ENCODE assay signal across 13 cellular contexts in the genomic region with DNA sequence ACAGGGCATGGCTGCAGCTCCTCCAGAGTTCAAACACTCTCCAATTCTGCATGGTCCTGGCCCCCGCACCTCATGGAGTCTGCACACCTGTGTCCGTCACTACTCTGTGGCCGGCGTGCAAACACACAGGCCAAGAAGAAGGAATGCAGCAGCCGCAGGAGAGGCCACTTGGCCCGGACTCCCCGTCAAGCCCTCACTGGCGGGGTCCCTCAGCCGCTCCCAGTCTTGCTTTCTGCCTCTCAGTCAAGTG. TPM values are rescaled to one million over a fixed set of nuclear protein-coding genes. Genes with fewer than 3 reads are reported as not detected.
DNase-seq lines count a peak whose midpoint lies in the region; ATAC-seq and TF ChIP-seq lines count a peak whose summit lies in the region.
"Had no signal": no experiment of that assay in that cellular context is flagged by ENCODE, and none has a peak within 500 bp of the region (broad histone marks: within the 10 kb centered on the region; RNA-seq: fewer than 3 reads in every experiment).

No MANE protein-coding gene starts in this region.

- no peak for DNase-seq in sigmoid colon
- no peak for DNase-seq in activated gamma-delta T cell (lab: John Stamatoyannopoulos, UW)
- no peak for DNase-seq in sciatic nerve (ENCODE audit: low spot score)
- no peak for DNase-seq in PC-3
- DNase-seq: activated CD4-positive, alpha-beta T cell treated with anti-CD3 and anti-CD28 coated beads, Interleukin-2, amount 10 ng/mL, durations not matched to agents 24 days and 14 days; central memory CD4-positive, alpha-beta T cell; NCI-H187 treated with DMSO at 0.1 percent for 48 hours; T-helper 17 cell had no signal

- no peak for TF ChIP-seq EP300 in sigmoid colon (IDR thresholded peaks at IDR 0.05)

- H3K9ac ChIP-seq in PC-3 (ENCODE audit: low read length), result no peak overlapping the region

- H3K79me2 ChIP-seq in ACC112 (ENCODE audit: control insufficient read depth, insufficient read depth, low read length, unreplicated experiment) (peaks cover 26% of the 10 kb centered on the region), PC-3 (ENCODE audit: low read length) (peaks cover 49% of the 10 kb centered on the region)

- CTCF ChIA-PET in PC-3 (lab: Charles Lee), result interaction anchor here (0.6 to 1.9 kb wide), 2 partner anchors 20 to 29 kb away, joined by 5 to 8 read pairs; no protein-coding TSS in a partner anchor

- H3K36me3 ChIP-seq in ACC112 (ENCODE audit: insufficient read depth, low read length) (no peaks in the 10 kb centered on the region), sigmoid colon (peaks cover 0 to 7% (median 0%) of the 10 kb centered on the region in 4 donors), PC-3 (ENCODE audit: low read depth, low read length) (no peaks in the 10 kb centered on the region; the same call in 1 of the 2 replicates)

- BruUV-seq in PC-3 (replicated peaks; lab: Mats Ljungman, UMichigan), result no TSS peak

- H3K4me3 ChIP-seq in ACC112 (ENCODE audit: low read depth, low read length) (peak overlapping the region; percentile 68), sigmoid colon (peak overlapping the region; percentile 18 to 50 (median 40)), PC-3 (ENCODE audit: low read length) (no peak overlapping the region)
- H3K4me3 ChIP-seq: K562 had no signal

- H3K4me2 ChIP-seq in PC-3 (ENCODE audit: low read length), result no peak overlapping the region

- TF ChIP-seq POLR2A in sigmoid colon (IDR thresholded peaks at IDR 0.05), result no peak

- H3K27ac ChIP-seq in ACC112 (ENCODE audit: low read depth, low read length) (no peak overlapping the region), angular gyrus (ENCODE audit: low read depth, low read length) (peak overlapping the region; percentile 29), layer of hippocampus (ENCODE audit: low read depth, low read length) (peak overlapping the region; percentile 77), sigmoid colon (peak overlapping the region; percentile 90 to 95 (median 93)), PC-3 (ENCODE audit: low read length) (no peak overlapping the region)

- no peak for ATAC-seq in sciatic nerve
- ATAC-seq in GM19328 (IDR thresholded peaks at IDR 0.05; ENCODE audit: unreplicated experiment), result no peak
- no peak for ATAC-seq in PC-3
- ATAC-seq: K562, T-helper 17 cell had no signal

- H2AFZ ChIP-seq in ACC112 (ENCODE audit: low read length, unreplicated experiment), result no peak overlapping the region
- H2AFZ ChIP-seq in PC-3 (ENCODE audit: low read length), result no peak overlapping the region

- WGBS in sigmoid colon, 2 donors, result 72 to 84% methylated on average over 9 of the region's 9 CpGs

- no peaks in the 10 kb centered on the region for H3K9me3 ChIP-seq in sigmoid colon
- H3K9me3 ChIP-seq in PC-3 (ENCODE audit: low read length), result no peaks in the 10 kb centered on the region

- TF ChIP-seq CTCF in sigmoid colon (IDR thresholded peaks at IDR 0.05), result no peak
- no peak for TF ChIP-seq CTCF in PC-3 (conservative IDR thresholded peaks at IDR 0.05; ENCODE audit: low read depth, low read length)

- POLR2A ChIA-PET in PC-3 (lab: Charles Lee; ENCODE audit: unreplicated experiment), result no interaction called here

- intact Hi-C loops in sigmoid colon (cut with DNase I) (no loop called here), sciatic nerve (cut with DNase I) (no loop called here), PC-3 (cut with micrococcal nuclease) (no loop called here)

- H3F3A ChIP-seq in PC-3 (ENCODE audit: low read length, unreplicated experiment), result no peaks in the 10 kb centered on the region

- H3K9me2 ChIP-seq in PC-3 (replicated peaks; ENCODE audit: low read length), result no peaks in the 10 kb centered on the region

- H3K27me3 ChIP-seq in ACC112 (ENCODE audit: insufficient read depth, low read length) (no peaks in the 10 kb centered on the region), layer of hippocampus (ENCODE audit: control insufficient read depth, insufficient read depth, low read length) (no peaks in the 10 kb centered on the region), sigmoid colon (no peaks in the 10 kb centered on the region), PC-3 (ENCODE audit: low read length) (no peaks in the 10 kb centered on the region)

- peaks cover 27% of the 10 kb centered on the region for H3K4me1 ChIP-seq in ACC112 (ENCODE audit: control insufficient read depth, insufficient read depth, low read length, unreplicated experiment)
- peaks cover 0 to 71% (median 59%) of the 10 kb centered on the region in 4 donors for H3K4me1 ChIP-seq in sigmoid colon
- peaks cover 32% of the 10 kb centered on the region for H3K4me1 ChIP-seq in PC-3 (ENCODE audit: insufficient read depth, low read length)

- no peaks in the 10 kb centered on the region for H4K20me1 ChIP-seq in PC-3 (ENCODE audit: low read length)

RNA-seq across cellular contexts. Expression of a gene that starts 16.3 kb away (rescaled TPM):
- total RNA-seq in sigmoid colon (10 to 100 TPM; 12.5 to 41.0 (median 18.1) TPM), sciatic nerve (72.0 TPM), PC-3 (2014; rRNA removed) (43.7 and 49.3 TPM in 2 replicates)
- polyA plus RNA-seq in sigmoid colon, result 10 to 100 TPM in 2 of 3 donors, 1 to 10 TPM in 1; 8.4 to 44.0 (median 17.1) TPM

Comparison
In these comparisons a context has a peak if more than half of its experiments do, and no peak if none do; other contexts are left out.
1. H3K27ac ChIP-seq: peak in angular gyrus (single experiment), layer of hippocampus (single experiment) and sigmoid colon (4 of 4); none in ACC112 (single experiment) and PC-3 (single experiment).